26 cellular contexts compared by ENCODE assay signal in genomic region chr12:85641796-85642195, GRCh38.
"Had no signal": no experiment of that assay in that cellular context is flagged by ENCODE, and none has a peak within 500 bp of the region (broad histone marks: within the 10 kb centered on the region; RNA-seq: fewer than 3 reads in every experiment).

No MANE protein-coding gene starts in this region.

- H3K27ac ChIP-seq: coronary artery, epithelial cell of prostate, hepatocyte, neutrophil, right lobe of liver, skin epidermis, suprapubic skin, tibial nerve had no signal

- DNase-seq: activated B cell treated with CpG ODN at 0.5 μM for 24 hours; activated CD4-positive, alpha-beta T cell treated with anti-CD3 and anti-CD28 coated beads for 36 hours; activated CD4-positive, alpha-beta T cell treated with anti-CD3 and anti-CD28 coated beads, Interleukin-2, amount 50 U/mL, for 4 hours; activated CD8-positive, alpha-beta memory T cell treated with anti-CD3 and anti-CD28 coated beads for 24 hours; activated CD8-positive, alpha-beta memory T cell treated with anti-CD3 and anti-CD28 coated beads, Interleukin-2, amount 50 U/mL, for 4 hours; activated naive CD4-positive, alpha-beta T cell treated with Interleukin-2 at 50 U/mL for 16 hours; activated naive CD8-positive, alpha-beta T cell treated with anti-CD3 and anti-CD28 coated beads, Interleukin-2, amount 10 ng/mL, durations not matched to agents 7 days and 5 days; activated T-cell treated with anti-CD3 and anti-CD28 coated beads, Interleukin-2, amount 50 U/mL, for 4 hours; amygdala; cerebellar nuclear complex; glutamatergic neuron; left ventricle myocardium superior; right lobe of liver; stimulated activated CD4-positive, alpha-beta T cell treated with anti-CD3 and anti-CD28 coated beads, Interleukin-2, amount 100 ng/mL, for 24 hours; stimulated activated naive CD8-positive, alpha-beta T cell treated with anti-CD3 and anti-CD28 coated beads, Interleukin-15, amount 100 ng/mL, for 72 hours; T1000 had no signal

- ATAC-seq: activated CD4-positive, alpha-beta T cell treated with anti-CD3 and anti-CD28 coated beads for 36 hours; activated T-cell treated with anti-CD3 and anti-CD28 coated beads, Interleukin-2, amount 50 U/mL, for 4 hours; left ventricle myocardium superior; natural killer cell treated with Interleukin-12 subunit alpha and Interleukin-12 subunit beta and Interleukin-15 and Interleukin-18, amount 100 ng/mL, for 72 hours; right lobe of liver; stimulated activated effector memory CD8-positive, alpha-beta T cell treated with anti-CD3 and anti-CD28 coated beads, Interleukin-12 subunit alpha, Interleukin-12 subunit beta, amount 100 ng/mL, for 72 hours; stimulated activated naive CD8-positive, alpha-beta T cell treated with anti-CD3 and anti-CD28 coated beads, Interleukin-15, amount 100 ng/mL, for 72 hours had no signal

- FAIRE-seq: frontal cortex had no signal

- H3K9me3 ChIP-seq: neutrophil, right lobe of liver, suprapubic skin, tibial nerve had no signal

- H3K79me2 ChIP-seq: hepatocyte had no signal

- H3K4me2 ChIP-seq: hepatocyte had no signal

- H2AFZ ChIP-seq: hepatocyte had no signal

- H3K36me3 ChIP-seq: neutrophil, right lobe of liver, suprapubic skin, tibial nerve had no signal

- H3K4me1 ChIP-seq: right lobe of liver, suprapubic skin, tibial nerve had no signal

- H3K4me3 ChIP-seq: coronary artery, hepatocyte, right lobe of liver, skin epidermis, suprapubic skin, tibial nerve had no signal

- H3K27me3 ChIP-seq: hepatocyte, neutrophil, right lobe of liver, suprapubic skin, tibial nerve had no signal
